ENCODE assay signal across 20 cellular contexts in the genomic region with DNA sequence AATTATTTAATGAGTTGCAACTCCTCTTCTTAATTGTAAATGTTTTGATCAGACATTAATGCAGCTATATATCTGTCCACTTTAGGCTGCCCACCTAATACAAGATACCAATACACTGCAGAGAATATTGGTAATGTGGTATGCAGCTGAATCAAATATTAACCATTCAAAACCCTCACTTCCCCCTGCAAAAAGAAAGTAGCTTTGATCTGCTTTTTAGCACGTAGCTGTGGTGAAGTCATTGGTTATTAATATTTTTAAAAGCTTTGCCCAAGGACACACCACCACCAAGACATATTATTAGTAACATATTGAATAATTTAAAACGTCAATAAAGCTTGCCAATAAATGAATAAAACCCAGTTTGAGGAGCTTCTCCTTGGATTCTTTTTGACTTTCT. TPM values are rescaled to one million over a fixed set of nuclear protein-coding genes. Genes with fewer than 3 reads are reported as not detected.
DNase-seq lines count a peak whose midpoint lies in the region; ATAC-seq and TF ChIP-seq lines count a peak whose summit lies in the region.
"Had no signal": no experiment of that assay in that cellular context is flagged by ENCODE, and none has a peak within 500 bp of the region (broad histone marks: within the 10 kb centered on the region; RNA-seq: fewer than 3 reads in every experiment).

No MANE protein-coding gene starts in this region.

- H3K4me3 ChIP-seq in esophagus muscularis mucosa (no peak overlapping the region), Caco-2 (ENCODE audit: low read depth, low read length) (no peak overlapping the region)
- H3K4me3 ChIP-seq: right lobe of liver, uterus had no signal

- H3K4me1 Mint-ChIP-seq in Caco-2 (ENCODE audit: low read depth, unreplicated experiment) = no peaks in the 10 kb centered on the region
- H3K4me1 Mint-ChIP-seq: activated CD4-positive, alpha-beta T cell treated with anti-CD3 and anti-CD28 coated beads, Interleukin-2, amount 10 ng/mL, durations not matched to agents 24 days and 14 days; central memory CD8-positive, alpha-beta T cell; nephron progenitor cell; stimulated activated effector memory CD8-positive, alpha-beta T cell treated with anti-CD3 and anti-CD28 coated beads, Interleukin-12 subunit alpha, Interleukin-12 subunit beta, amount 100 ng/mL, for 72 hours had no signal

- ATAC-seq in GM18873 (IDR thresholded peaks at IDR 0.05; ENCODE audit: low FRiP score, unreplicated experiment) (peak; percentile 87), GM21528 (IDR thresholded peaks at IDR 0.05; ENCODE audit: low FRiP score, unreplicated experiment) (peak; percentile 77), HG03095 (IDR thresholded peaks at IDR 0.05; ENCODE audit: unreplicated experiment) (peak; percentile 53), HG02870 (IDR thresholded peaks at IDR 0.05; ENCODE audit: unreplicated experiment) (no peak)
- ATAC-seq: activated T-cell treated with anti-CD3 and anti-CD28 coated beads, Interleukin-2, amount 50 U/mL, for 4 hours; HCT116; right lobe of liver; stimulated activated effector memory CD8-positive, alpha-beta T cell treated with anti-CD3 and anti-CD28 coated beads, Interleukin-12 subunit alpha, Interleukin-12 subunit beta, amount 100 ng/mL, for 72 hours had no signal

- BruUV-seq in Caco-2 (replicated peaks; lab: Mats Ljungman, UMichigan) = no TSS peak

- H3K4me1 ChIP-seq in esophagus muscularis mucosa (peaks cover 8 to 57% (median 56%) of the 10 kb centered on the region in 4 donors), Caco-2 (no peaks in the 10 kb centered on the region)
- H3K4me1 ChIP-seq: right lobe of liver had no signal

- no peak for TF ChIP-seq CTCF in esophagus muscularis mucosa (IDR thresholded peaks at IDR 0.05)
- TF ChIP-seq CTCF in Caco-2 (IDR thresholded peaks at IDR 0.05; ENCODE audit: insufficient read depth in 1 of 2, low read depth in 1 of 2, low read length in 1 of 2, severe bottlenecking in 1 of 2, unreplicated experiment in 1 of 2) = no peak

- no peak for TF ChIP-seq EP300 in esophagus muscularis mucosa (IDR thresholded peaks at IDR 0.05)

- no peaks in the 10 kb centered on the region for H3K36me3 Mint-ChIP-seq in Caco-2 (ENCODE audit: insufficient read depth, unreplicated experiment)
- H3K36me3 Mint-ChIP-seq: stimulated activated effector memory CD8-positive, alpha-beta T cell treated with anti-CD3 and anti-CD28 coated beads, Interleukin-12 subunit alpha, Interleukin-12 subunit beta, amount 100 ng/mL, for 72 hours had no signal

- H3K9me3 Mint-ChIP-seq in Caco-2 (ENCODE audit: unreplicated experiment) = no peaks in the 10 kb centered on the region
- H3K9me3 Mint-ChIP-seq: central memory CD8-positive, alpha-beta T cell had no signal

- H3K27ac Mint-ChIP-seq in Caco-2 (ENCODE audit: unreplicated experiment) = no peak overlapping the region
- H3K27ac Mint-ChIP-seq: activated CD4-positive, alpha-beta T cell treated with anti-CD3 and anti-CD28 coated beads, Interleukin-2, amount 10 ng/mL, durations not matched to agents 24 days and 14 days; nephron progenitor cell; stimulated activated effector memory CD8-positive, alpha-beta T cell treated with anti-CD3 and anti-CD28 coated beads, Interleukin-12 subunit alpha, Interleukin-12 subunit beta, amount 100 ng/mL, for 72 hours had no signal

- DNase-seq in esophagus muscularis mucosa (ENCODE audit: extremely low spot score) (no peak), Caco-2 (no peak), Ammon's horn (ENCODE audit: low spot score) (no peak), mucosa of gallbladder (ENCODE audit: low spot score) (no peak)
- DNase-seq: activated CD4-positive, alpha-beta T cell treated with anti-CD3 and anti-CD28 coated beads, Interleukin-2, amount 10 ng/mL, durations not matched to agents 24 days and 14 days; activated T-cell treated with anti-CD3 and anti-CD28 coated beads, Interleukin-2, amount 50 U/mL, for 4 hours; foreskin melanocyte; NCI-H1930; NCI-H69; nephron progenitor cell; right lobe of liver; stimulated activated CD4-positive, alpha-beta T cell treated with anti-CD3 and anti-CD28 coated beads, Interleukin-4, amount 100 ng/mL, for 4 hours; uterus had no signal

- POLR2A ChIA-PET in Caco-2 (lab: Charles Lee) = no interaction called here

- TF ChIP-seq POLR2A in esophagus muscularis mucosa (IDR thresholded peaks at IDR 0.05; ENCODE audit: low read depth) = no peak

- H3K36me3 ChIP-seq in esophagus muscularis mucosa (peaks cover 0 to 5% (median 0%) of the 10 kb centered on the region in 4 donors), Caco-2 (ENCODE audit: control insufficient read depth, insufficient read depth, low read length) (no peaks in the 10 kb centered on the region)
- H3K36me3 ChIP-seq: uterus had no signal

- intact Hi-C loops in esophagus muscularis mucosa (cut with DNase I) = no loop called here
- intact Hi-C loops in Caco-2 (cut with micrococcal nuclease; ENCODE audit: unreplicated experiment) = no loop called here

- no peaks in the 10 kb centered on the region for H3K9me3 ChIP-seq in esophagus muscularis mucosa
- H3K9me3 ChIP-seq in Caco-2 = no peaks in the 10 kb centered on the region
- H3K9me3 ChIP-seq: right lobe of liver, uterus had no signal

- WGBS in esophagus muscularis mucosa = 63% methylated on average over 2 of the region's 2 CpGs

- no peaks in the 10 kb centered on the region for H3K27me3 Mint-ChIP-seq in Caco-2 (ENCODE audit: insufficient read depth, unreplicated experiment)

- CTCF ChIA-PET in Caco-2 (lab: Charles Lee) = no interaction called here

- H3K4me3 Mint-ChIP-seq in Caco-2 (ENCODE audit: unreplicated experiment) = no peak overlapping the region
- H3K4me3 Mint-ChIP-seq: activated CD4-positive, alpha-beta T cell treated with anti-CD3 and anti-CD28 coated beads, Interleukin-2, amount 10 ng/mL, durations not matched to agents 24 days and 14 days; activated T-cell treated with anti-CD3 and anti-CD28 coated beads, Interleukin-2, amount 50 U/mL, for 4 hours; central memory CD8-positive, alpha-beta T cell; nephron progenitor cell; stimulated activated effector memory CD8-positive, alpha-beta T cell treated with anti-CD3 and anti-CD28 coated beads, Interleukin-12 subunit alpha, Interleukin-12 subunit beta, amount 100 ng/mL, for 72 hours had no signal

- H3K27me3 ChIP-seq in esophagus muscularis mucosa (no peaks in the 10 kb centered on the region), Caco-2 (replicated peaks; ENCODE audit: control insufficient read depth, insufficient read depth, low read length) (no peaks in the 10 kb centered on the region)
- H3K27me3 ChIP-seq: right lobe of liver, uterus had no signal

- H3K27ac ChIP-seq in esophagus muscularis mucosa (replicated peaks in 1 of 4) = peak overlapping the region; percentile 80 to 83 (median 82)
- H3K27ac ChIP-seq: right lobe of liver had no signal

RNA-seq across cellular contexts. Expression of gene CYP2U1, which starts 28.6 kb away (rescaled TPM):
- total RNA-seq in esophagus muscularis mucosa (10 to 100 TPM; 17.7 to 36.6 (median 22.9) TPM), Caco-2 (2022) (1.4 and 1.7 TPM in 2 replicates), mucosa of gallbladder (8.1 TPM)
